In genomic region chr17:30476726-30477082, GRCh38 we compare ENCODE assay signal across 8 cellular contexts.
DNase-seq lines count a peak whose midpoint lies in the region; ATAC-seq and TF ChIP-seq lines count a peak whose summit lies in the region.

No MANE protein-coding gene starts in this region.

- peak; percentile 14 for ATAC-seq in GM21529 (IDR thresholded peaks at IDR 0.05; ENCODE audit: unreplicated experiment)

- CTCF ChIA-PET in GM10248 (lab: Yijun Ruan, JAX), result interaction anchor here (0.6 to 3.9 kb wide), 36 partner anchors 9 to 372 kb away, joined by 3 to 41 read pairs (median 4); partner anchors contain the start of gene CRLF3

- DNase-seq in NCI-H2227 (lab: John Stamatoyannopoulos, UW; ENCODE audit: unreplicated experiment), result peak; percentile 61
- peak; percentile 3 for DNase-seq in stimulated activated CD8-positive, alpha-beta memory T cell treated with anti-CD3 and anti-CD28 coated beads, Interleukin-12 subunit alpha, Interleukin-12 subunit beta, amount 100 ng/mL, for 4 hours (ENCODE audit: low read depth)
- no peak for DNase-seq in GM10248 (ENCODE audit: extremely low spot score)
- no peak for DNase-seq in NOMO-1 (lab: John Stamatoyannopoulos, UW; ENCODE audit: unreplicated experiment in 2 of 2)

- no peak for TF ChIP-seq CTCF in GM10248 (IDR thresholded peaks at IDR 0.05; ENCODE audit: control extremely low read depth, extremely low read depth, low read depth, missing control alignments)

- POLR2A ChIA-PET in GM10248 (lab: Yijun Ruan, JAX), result no interaction called here

- H3K4me3 ChIP-seq in BLaER1 treated with 17β-estradiol and CSF1 and Interleukin-3, amounts not matched to agents 10 nM and 100 nM, result peak overlapping the region; percentile 77 to 94 (median 85)
- peak overlapping the region; percentile 99; the same call in 1 of the 2 replicates for H3K4me3 ChIP-seq in iPS-18c (ENCODE audit: insufficient read depth, low read depth, low read length)

- H3K9me3 ChIP-seq in BLaER1 treated with 17β-estradiol and CSF1 and Interleukin-3, amounts not matched to agents 10 nM and 100 nM (replicated peaks in 1 of 11), result no peaks in the 10 kb centered on the region
- no peaks in the 10 kb centered on the region for H3K9me3 ChIP-seq in iPS-18c (ENCODE audit: control insufficient read depth, insufficient read depth, low read length)

- H3K4me1 ChIP-seq in BLaER1 treated with 17β-estradiol and CSF1 and Interleukin-3, amounts not matched to agents 10 nM and 100 nM, result peaks cover 16 to 22% (median 18%) of the 10 kb centered on the region in 10 experiments

- H3K36me3 ChIP-seq in BLaER1 treated with 17β-estradiol and CSF1 and Interleukin-3, amounts not matched to agents 10 nM and 100 nM, result peaks cover 25 to 33% (median 30%) of the 10 kb centered on the region in 11 experiments

- H3K9ac ChIP-seq in BLaER1 treated with 17β-estradiol and CSF1 and Interleukin-3, amounts not matched to agents 10 nM and 100 nM, result peak overlapping the region; percentile 89 to 98 (median 96)

- H3K4me2 ChIP-seq in BLaER1 treated with 17β-estradiol and CSF1 and Interleukin-3, amounts not matched to agents 10 nM and 100 nM, result peak overlapping the region; percentile 70 to 94 (median 77)

- H3K27me3 ChIP-seq in BLaER1 treated with 17β-estradiol and CSF1 and Interleukin-3, amounts not matched to agents 10 nM and 100 nM, result no peaks in the 10 kb centered on the region

- peak overlapping the region in 10 of 11 experiments; percentile 90 to 99 (median 95); a peak in 21 of 22 replicates for H3K27ac ChIP-seq in BLaER1 treated with 17β-estradiol and CSF1 and Interleukin-3, amounts not matched to agents 10 nM and 100 nM
- peak overlapping the region; percentile 57 for H3K27ac ChIP-seq in angular gyrus (ENCODE audit: low read depth, low read length)

- peaks cover 0 to 20% (median 7%) of the 10 kb centered on the region in 11 experiments; a peak in 7 of 22 replicates for H4K20me1 ChIP-seq in BLaER1 treated with 17β-estradiol and CSF1 and Interleukin-3, amounts not matched to agents 10 nM and 100 nM

Comparison
In these comparisons a context has a peak if more than half of its experiments do, and no peak if none do; other contexts are left out.
1. DNase-seq: peak in NCI-H2227 (single experiment) and stimulated activated CD8-positive, alpha-beta memory T cell treated with anti-CD3 and anti-CD28 coated beads, Interleukin-12 subunit alpha, Interleukin-12 subunit beta, amount 100 ng/mL, for 4 hours (single experiment); none in GM10248 (single experiment) and NOMO-1 (0 of 2).